In genomic region chr19:55198651-55199050, GRCh38 we compare ENCODE assay signal across 32 cellular contexts. TPM values are rescaled to one million over a fixed set of nuclear protein-coding genes. Genes with fewer than 3 reads are reported as not detected.
"Had no signal": no experiment of that assay in that cellular context is flagged by ENCODE, and none has a peak within 500 bp of the region (broad histone marks: within the 10 kb centered on the region; RNA-seq: fewer than 3 reads in every experiment).

No MANE protein-coding gene starts in this region.

- H3K27ac ChIP-seq: SJSA1 had no signal

- H3K9me3 ChIP-seq: SJSA1 had no signal

- H3K36me3 ChIP-seq: SJSA1 had no signal

- DNase-seq: activated B cell treated with CpG ODN at 0.5 μM for 24 hours; activated CD4-positive, alpha-beta T cell treated with anti-CD3 and anti-CD28 coated beads for 1 hour; activated CD4-positive, alpha-beta T cell treated with anti-CD3 and anti-CD28 coated beads, Interleukin-2, amount 10 ng/mL, durations not matched to agents 24 days and 14 days; activated CD4-positive, alpha-beta T cell treated with anti-CD3 and anti-CD28 coated beads, Interleukin-2, amount 50 U/mL, for 48 hours; activated CD8-positive, alpha-beta memory T cell treated with anti-CD3 and anti-CD28 coated beads for 24 hours; activated gamma-delta T cell; activated naive CD4-positive, alpha-beta T cell treated with anti-CD3 and anti-CD28 coated beads for 36 hours; activated T-cell treated with anti-CD3 and anti-CD28 coated beads, Interleukin-2, amount 50 U/mL, for 4 hours; amygdala; cerebellar nuclear complex; NCI-H1048; NCI-H146; NCI-H187 treated with DMSO at 0.1 percent for 48 hours; NCI-H2081 treated with DMSO at 0.1 percent for 48 hours; NCI-H2171; NCI-H226; NCI-H510A; NCI-H526 treated with DMSO at 0.1 percent for 48 hours; NCI-H82; SHP77; T-cell; T-helper 2 cell; T1000 had no signal

- H3K36me3 Mint-ChIP-seq: activated naive CD8-positive, alpha-beta T cell; brain; T-cell had no signal

- H3K4me3 ChIP-seq: SJSA1 had no signal

- H3K4me1 ChIP-seq: SJSA1 had no signal

- H3K4me3 Mint-ChIP-seq: activated B cell treated with CpG ODN at 0.5 μM for 24 hours; activated CD4-positive, alpha-beta T cell treated with anti-CD3 and anti-CD28 coated beads, Interleukin-2, amount 10 ng/mL, durations not matched to agents 24 days and 14 days; activated naive CD4-positive, alpha-beta T cell treated with anti-CD3 and anti-CD28 coated beads for 36 hours; activated naive CD8-positive, alpha-beta T cell; activated T-cell treated with anti-CD3 and anti-CD28 coated beads, Interleukin-2, amount 50 U/mL, for 4 hours; activated T-helper 17 cell treated with anti-CD3 and anti-CD28 coated beads, Interleukin-2, amount 50 U/mL, for 72 hours; brain; T-cell had no signal

- H3K27ac Mint-ChIP-seq: activated B cell treated with CpG ODN at 0.5 μM for 24 hours; activated CD4-positive, alpha-beta T cell treated with anti-CD3 and anti-CD28 coated beads, Interleukin-2, amount 10 ng/mL, durations not matched to agents 24 days and 14 days; activated naive CD4-positive, alpha-beta T cell treated with anti-CD3 and anti-CD28 coated beads for 36 hours; activated naive CD8-positive, alpha-beta T cell; activated T-helper 17 cell treated with anti-CD3 and anti-CD28 coated beads, Interleukin-2, amount 50 U/mL, for 72 hours; brain; T-cell had no signal

- H3K27me3 ChIP-seq: SJSA1 had no signal

- H3K4me1 Mint-ChIP-seq: activated B cell treated with CpG ODN at 0.5 μM for 24 hours; activated CD4-positive, alpha-beta T cell treated with anti-CD3 and anti-CD28 coated beads, Interleukin-2, amount 10 ng/mL, durations not matched to agents 24 days and 14 days; activated T-helper 17 cell treated with anti-CD3 and anti-CD28 coated beads, Interleukin-2, amount 50 U/mL, for 72 hours; brain; T-cell had no signal

- ATAC-seq: activated T-cell treated with anti-CD3 and anti-CD28 coated beads, Interleukin-2, amount 50 U/mL, for 4 hours; activated T-helper 17 cell treated with anti-CD3 and anti-CD28 coated beads, Interleukin-2, amount 50 U/mL, for 72 hours; Panc1; T-cell had no signal

- H3K9me3 Mint-ChIP-seq: activated B cell treated with CpG ODN at 0.5 μM for 24 hours; activated CD4-positive, alpha-beta T cell treated with anti-CD3 and anti-CD28 coated beads, Interleukin-2, amount 10 ng/mL, durations not matched to agents 24 days and 14 days; activated naive CD4-positive, alpha-beta T cell treated with anti-CD3 and anti-CD28 coated beads for 36 hours; activated T-cell treated with anti-CD3 and anti-CD28 coated beads, Interleukin-2, amount 50 U/mL, for 4 hours; activated T-helper 17 cell treated with anti-CD3 and anti-CD28 coated beads, Interleukin-2, amount 50 U/mL, for 72 hours; T-cell had no signal

RNA-seq across cellular contexts. Expression of gene PTPRH, which starts 10.7 kb away (rescaled TPM):
- total RNA-seq: activated B cell treated with CpG ODN at 0.5 μM for 24 hours; activated CD4-positive, alpha-beta T cell treated with anti-CD3 and anti-CD28 coated beads, Interleukin-2, amount 10 ng/mL, durations not matched to agents 24 days and 14 days; activated naive CD4-positive, alpha-beta T cell treated with anti-CD3 and anti-CD28 coated beads for 36 hours; activated T-helper 17 cell treated with anti-CD3 and anti-CD28 coated beads, Interleukin-2, amount 50 U/mL, for 72 hours; OCI-LY7 had no signal

RNA-seq across cellular contexts. Expression of gene SYT5, which starts 18.6 kb away (rescaled TPM):
- total RNA-seq: activated B cell treated with CpG ODN at 0.5 μM for 24 hours; activated CD4-positive, alpha-beta T cell treated with anti-CD3 and anti-CD28 coated beads, Interleukin-2, amount 10 ng/mL, durations not matched to agents 24 days and 14 days; activated naive CD4-positive, alpha-beta T cell treated with anti-CD3 and anti-CD28 coated beads for 36 hours; activated T-cell treated with anti-CD3 and anti-CD28 coated beads, Interleukin-2, amount 50 U/mL, for 4 hours; activated T-helper 17 cell treated with anti-CD3 and anti-CD28 coated beads, Interleukin-2, amount 50 U/mL, for 72 hours; LHCN-M2; M059J; SJSA1 had no signal

RNA-seq across cellular contexts. Expression of gene DNAAF3, which starts 32.2 kb away (rescaled TPM):
- total RNA-seq: activated B cell treated with CpG ODN at 0.5 μM for 24 hours; activated CD4-positive, alpha-beta T cell treated with anti-CD3 and anti-CD28 coated beads, Interleukin-2, amount 10 ng/mL, durations not matched to agents 24 days and 14 days; activated naive CD4-positive, alpha-beta T cell treated with anti-CD3 and anti-CD28 coated beads for 36 hours; T-cell had no signal

RNA-seq across cellular contexts. Expression of gene TNNI3, which starts 41.1 kb away (rescaled TPM):
- total RNA-seq: activated B cell treated with CpG ODN at 0.5 μM for 24 hours; activated CD4-positive, alpha-beta T cell treated with anti-CD3 and anti-CD28 coated beads, Interleukin-2, amount 10 ng/mL, durations not matched to agents 24 days and 14 days; activated naive CD4-positive, alpha-beta T cell treated with anti-CD3 and anti-CD28 coated beads for 36 hours; activated T-cell treated with anti-CD3 and anti-CD28 coated beads, Interleukin-2, amount 50 U/mL, for 4 hours; activated T-helper 17 cell treated with anti-CD3 and anti-CD28 coated beads, Interleukin-2, amount 50 U/mL, for 72 hours; astrocyte; M059J; SJSA1; T-cell had no signal
